In the genomic region with DNA sequence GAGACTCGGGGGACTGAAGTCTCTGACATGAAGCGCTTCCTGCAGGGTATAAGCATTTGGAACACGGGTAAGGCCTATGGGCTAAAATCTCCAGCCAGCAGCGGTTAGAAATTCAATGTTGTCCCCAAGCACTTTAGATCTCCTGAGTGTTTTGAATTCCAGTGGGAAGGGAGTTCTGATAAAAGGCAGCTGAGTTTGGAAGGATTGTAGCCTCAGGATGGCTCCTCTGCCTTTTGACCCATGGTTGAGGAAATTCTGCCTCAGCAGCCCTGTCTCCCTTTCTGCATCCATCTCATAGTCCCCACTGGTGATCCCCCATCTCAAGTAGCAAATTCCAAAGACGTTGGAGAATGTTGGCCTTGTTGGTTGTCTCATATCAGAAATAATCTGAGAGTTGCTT, we compare ENCODE assay signal across 23 cellular contexts.
"Had no signal": no experiment of that assay in that cellular context is flagged by ENCODE, and none has a peak within 500 bp of the region (broad histone marks: within the 10 kb centered on the region; RNA-seq: fewer than 3 reads in every experiment).

No MANE protein-coding gene starts in this region.

- H3K27ac Mint-ChIP-seq: activated naive CD4-positive, alpha-beta T cell treated with anti-CD3 and anti-CD28 coated beads, Interleukin-2, amount 10 ng/mL, durations not matched to agents 7 days and 5 days; activated naive CD8-positive, alpha-beta T cell treated with anti-CD3 and anti-CD28 coated beads, Interleukin-2, amount 50 U/mL, for 24 hours; dendritic cell treated with granulocyte-macrophage colony-stimulating factor and Interleukin-4, amounts not matched to agents 40 ng/mL and 50 ng/mL, for 4 days; T-helper 17 cell had no signal

- DNase-seq: activated CD4-positive, alpha-beta T cell treated with anti-CD3 and anti-CD28 coated beads for 1 hour; activated CD8-positive, alpha-beta memory T cell treated with anti-CD3 and anti-CD28 coated beads for 24 hours; activated CD8-positive, alpha-beta memory T cell treated with anti-CD3 and anti-CD28 coated beads, Interleukin-2, amount 50 U/mL, for 48 hours; activated effector memory CD4-positive, alpha-beta T cell treated with Interleukin-2 at 50 U/mL for 16 hours; activated naive CD4-positive, alpha-beta T cell treated with anti-CD3 and anti-CD28 coated beads, Interleukin-2, amount 10 ng/mL, durations not matched to agents 7 days and 5 days; activated naive CD8-positive, alpha-beta T cell treated with anti-CD3 and anti-CD28 coated beads, Interleukin-2, amount 50 U/mL, for 24 hours; activated T-cell treated with anti-CD3 and anti-CD28 coated beads, Interleukin-2, amount 50 U/mL, for 48 hours; anterior cingulate cortex; cerebellar nuclear complex; effector CD8-positive, alpha-beta T cell; left colon; midbrain; small intestine; stimulated activated CD4-positive, alpha-beta T cell treated with anti-CD3 and anti-CD28 coated beads, Interleukin-4, amount 100 ng/mL, for 1 hour; stimulated activated naive CD8-positive, alpha-beta T cell treated with anti-CD3 and anti-CD28 coated beads, Interleukin-15, amount 100 ng/mL, for 72 hours; T-helper 17 cell; transverse colon; WERI-Rb-1 had no signal

- H3K4me1 Mint-ChIP-seq: T-helper 17 cell had no signal

- H3K4me1 ChIP-seq: suprapubic skin, transverse colon had no signal

- ATAC-seq: activated naive CD8-positive, alpha-beta T cell treated with anti-CD3 and anti-CD28 coated beads, Interleukin-2, amount 50 U/mL, for 24 hours; esophagus mucosa; left colon; stimulated activated naive CD8-positive, alpha-beta T cell treated with anti-CD3 and anti-CD28 coated beads, Interleukin-15, amount 100 ng/mL, for 72 hours; T-helper 17 cell had no signal

- H3K9me3 ChIP-seq: suprapubic skin, transverse colon had no signal

- H3K4me3 Mint-ChIP-seq: activated naive CD4-positive, alpha-beta T cell treated with anti-CD3 and anti-CD28 coated beads, Interleukin-2, amount 10 ng/mL, durations not matched to agents 7 days and 5 days; activated naive CD8-positive, alpha-beta T cell treated with anti-CD3 and anti-CD28 coated beads, Interleukin-2, amount 50 U/mL, for 24 hours; dendritic cell treated with granulocyte-macrophage colony-stimulating factor and Interleukin-4, amounts not matched to agents 40 ng/mL and 50 ng/mL, for 4 days; neural crest cell; stimulated activated naive CD8-positive, alpha-beta T cell treated with anti-CD3 and anti-CD28 coated beads, Interleukin-15, amount 100 ng/mL, for 72 hours; T-helper 17 cell had no signal

- H3K4me3 ChIP-seq: lung, suprapubic skin, transverse colon had no signal

- H3K27me3 Mint-ChIP-seq: activated naive CD4-positive, alpha-beta T cell treated with anti-CD3 and anti-CD28 coated beads, Interleukin-2, amount 10 ng/mL, durations not matched to agents 7 days and 5 days; activated naive CD8-positive, alpha-beta T cell treated with anti-CD3 and anti-CD28 coated beads, Interleukin-2, amount 50 U/mL, for 24 hours; dendritic cell treated with granulocyte-macrophage colony-stimulating factor and Interleukin-4, amounts not matched to agents 40 ng/mL and 50 ng/mL, for 4 days; stimulated activated naive CD8-positive, alpha-beta T cell treated with anti-CD3 and anti-CD28 coated beads, Interleukin-15, amount 100 ng/mL, for 72 hours; T-helper 17 cell had no signal

- H3K9me3 Mint-ChIP-seq: activated naive CD4-positive, alpha-beta T cell treated with anti-CD3 and anti-CD28 coated beads, Interleukin-2, amount 10 ng/mL, durations not matched to agents 7 days and 5 days; activated naive CD8-positive, alpha-beta T cell treated with anti-CD3 and anti-CD28 coated beads, Interleukin-2, amount 50 U/mL, for 24 hours; dendritic cell treated with granulocyte-macrophage colony-stimulating factor and Interleukin-4, amounts not matched to agents 40 ng/mL and 50 ng/mL, for 4 days; neural crest cell; stimulated activated naive CD8-positive, alpha-beta T cell treated with anti-CD3 and anti-CD28 coated beads, Interleukin-15, amount 100 ng/mL, for 72 hours had no signal

- H3K27me3 ChIP-seq: suprapubic skin, transverse colon had no signal

- H3K27ac ChIP-seq: suprapubic skin, WERI-Rb-1 had no signal
